In the genomic region with DNA sequence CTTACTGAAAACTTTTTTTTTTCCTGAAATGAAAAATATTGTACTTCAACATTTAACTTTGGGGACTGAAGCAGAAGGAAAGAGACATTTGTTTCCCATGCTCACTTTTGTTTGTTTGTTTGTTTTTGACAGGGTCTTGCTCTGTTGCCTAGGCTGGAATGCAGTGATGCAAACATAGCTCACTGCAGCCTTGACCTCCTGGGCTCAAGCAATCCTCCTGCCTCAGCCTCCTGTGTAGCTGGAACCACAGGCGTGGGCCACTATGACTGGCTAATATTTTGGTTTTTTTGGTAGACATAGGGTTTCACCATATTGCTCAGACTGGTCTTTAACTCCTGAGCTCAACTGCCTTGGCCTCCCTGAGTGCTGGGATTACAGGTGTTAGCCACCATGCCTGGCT, we compare ENCODE assay signal across 19 cellular contexts.
"Had no signal": no experiment of that assay in that cellular context is flagged by ENCODE, and none has a peak within 500 bp of the region (broad histone marks: within the 10 kb centered on the region; RNA-seq: fewer than 3 reads in every experiment).

No MANE protein-coding gene starts in this region.

- H3K27ac ChIP-seq: epithelial cell of prostate, foreskin keratinocyte, VCaP had no signal

- H3K9me3 ChIP-seq: adrenal gland had no signal

- H3K27me3 Mint-ChIP-seq: type B pancreatic cell had no signal

- H3K4me1 Mint-ChIP-seq: activated naive CD4-positive, alpha-beta T cell treated with anti-CD3 and anti-CD28 coated beads, Interleukin-2, amount 50 U/mL, for 24 hours; naive thymus-derived CD8-positive, alpha-beta T cell had no signal

- H3K27me3 ChIP-seq: adrenal gland, foreskin keratinocyte had no signal

- H3K27ac Mint-ChIP-seq: activated naive CD4-positive, alpha-beta T cell treated with anti-CD3 and anti-CD28 coated beads, Interleukin-2, amount 50 U/mL, for 24 hours; activated T-cell treated with anti-CD3 and anti-CD28 coated beads, Interleukin-2, amount 50 U/mL, for 72 hours; endodermal cell; naive thymus-derived CD8-positive, alpha-beta T cell; type B pancreatic cell had no signal

- H3K4me1 ChIP-seq: adrenal gland, foreskin keratinocyte had no signal

- H3K4me3 ChIP-seq: adrenal gland had no signal

- H3K4me3 Mint-ChIP-seq: activated naive CD4-positive, alpha-beta T cell treated with anti-CD3 and anti-CD28 coated beads, Interleukin-2, amount 50 U/mL, for 24 hours; activated T-cell treated with anti-CD3 and anti-CD28 coated beads, Interleukin-2, amount 50 U/mL, for 72 hours; endodermal cell; naive thymus-derived CD8-positive, alpha-beta T cell; type B pancreatic cell had no signal

- H3K36me3 Mint-ChIP-seq: activated naive CD4-positive, alpha-beta T cell treated with anti-CD3 and anti-CD28 coated beads, Interleukin-2, amount 50 U/mL, for 24 hours; naive thymus-derived CD8-positive, alpha-beta T cell; type B pancreatic cell had no signal

- H3K36me3 ChIP-seq: adrenal gland had no signal

- H3K9me3 Mint-ChIP-seq: activated naive CD4-positive, alpha-beta T cell treated with anti-CD3 and anti-CD28 coated beads, Interleukin-2, amount 50 U/mL, for 24 hours; activated T-cell treated with anti-CD3 and anti-CD28 coated beads, Interleukin-2, amount 50 U/mL, for 72 hours; endodermal cell; type B pancreatic cell had no signal

- ATAC-seq: activated T-cell treated with anti-CD3 and anti-CD28 coated beads, Interleukin-2, amount 50 U/mL, for 72 hours; foreskin keratinocyte; naive thymus-derived CD8-positive, alpha-beta T cell; stimulated activated naive CD8-positive, alpha-beta T cell treated with anti-CD3 and anti-CD28 coated beads, Interleukin-15, Interleukin-2, amounts not matched to agents 100 U/mL and 50 U/mL, for 24 hours had no signal

- DNase-seq: activated CD4-positive, alpha-beta T cell treated with anti-CD3 and anti-CD28 coated beads for 1 hour; activated CD8-positive, alpha-beta memory T cell treated with anti-CD3 and anti-CD28 coated beads for 24 hours; activated CD8-positive, alpha-beta memory T cell treated with anti-CD3 and anti-CD28 coated beads, Interleukin-2, amount 50 U/mL, for 48 hours; activated effector memory CD4-positive, alpha-beta T cell treated with anti-CD3 and anti-CD28 coated beads, Interleukin-2, amount 50 U/mL, for 16 hours; activated T-cell treated with anti-CD3 and anti-CD28 coated beads, Interleukin-2, amount 50 U/mL, for 72 hours; adrenal gland; foreskin keratinocyte; glutamatergic neuron; left ventricle myocardium superior; mesenchymal stem cell; naive thymus-derived CD8-positive, alpha-beta T cell; stimulated activated naive CD8-positive, alpha-beta T cell treated with anti-CD3 and anti-CD28 coated beads, Interleukin-15, Interleukin-2, amounts not matched to agents 100 U/mL and 50 U/mL, for 24 hours; SW 1271; T-helper 2 cell had no signal
